In genomic region chr2:75710577-75711253, GRCh38 we compare ENCODE assay signal across 1 cellular context.
A peak's percentile ranks its signal among the peaks of the same experiment; 100 is the strongest.
TF ChIP-seq lines count a peak whose summit lies in the region.

GCFC2 (minus strand) TSS chr2:75710915; CDS start chr2:75710855, 60 bp downstream.

TF ChIP-seq in HepG2, 621 proteins besides CTCF, POLR2A, EP300 and RAD21 (continued from another document and continues in another):
- TF ChIP-seq RELA (CRISPR knock-in tag; IDR thresholded peaks at IDR 0.05) (peak; percentile 21; the same call in 1 of the 2 replicates), USF2 (IDR thresholded peaks at IDR 0.05; ENCODE audit: low read depth, low read length) (no peak), USF2 (CRISPR knock-in tag; IDR thresholded peaks at IDR 0.05; ENCODE audit: borderline replicate concordance) (peak; percentile 63; the same call in 1 of the 2 replicates), ZBTB1 (CRISPR knock-in tag; IDR thresholded peaks at IDR 0.05; ENCODE audit: borderline replicate concordance) (peak; percentile 90; the same call in 1 of the 2 replicates), ZBTB7B (CRISPR knock-in tag; IDR thresholded peaks at IDR 0.05) (peak; percentile 89; the same call in 1 of the 2 replicates), ELF3 (CRISPR knock-in tag; IDR thresholded peaks at IDR 0.05) (peak; percentile 91), MXD1 (CRISPR knock-in tag; IDR thresholded peaks at IDR 0.05) (peak; percentile 100), MAF1 (CRISPR knock-in tag; IDR thresholded peaks at IDR 0.05; ENCODE audit: borderline replicate concordance) (peak; percentile 95), ZZZ3 (CRISPR knock-in tag; IDR thresholded peaks at IDR 0.05; ENCODE audit: borderline replicate concordance) (peak; percentile 85; the same call in 1 of the 2 replicates), ZC3H13 (CRISPR knock-in tag; IDR thresholded peaks at IDR 0.05) (peak; percentile 99), PHF8 (CRISPR knock-in tag; IDR thresholded peaks at IDR 0.05) (peak; percentile 98), RORA (CRISPR knock-in tag; IDR thresholded peaks at IDR 0.05) (peak; percentile 96; the same call in 1 of the 2 replicates), CREB3 (CRISPR knock-in tag; IDR thresholded peaks at IDR 0.05) (peak; percentile 100), SYNCRIP (IDR thresholded peaks at IDR 0.05; ENCODE audit: insufficient read depth, low read depth, low read length) (no peak), ZBTB26 (CRISPR knock-in tag; IDR thresholded peaks at IDR 0.05; ENCODE audit: borderline replicate concordance) (peak; percentile 99), ZNF333 (CRISPR knock-in tag; IDR thresholded peaks at IDR 0.05; ENCODE audit: borderline replicate concordance) (peak; percentile 90), KDM2A (CRISPR knock-in tag; IDR thresholded peaks at IDR 0.05; ENCODE audit: borderline replicate concordance, low read depth) (peak; percentile 96), ZNF101 (CRISPR knock-in tag; IDR thresholded peaks at IDR 0.05; ENCODE audit: borderline replicate concordance, low read depth) (peak; percentile 99), EED (CRISPR knock-in tag; IDR thresholded peaks at IDR 0.05) (peak; percentile 100), ZBTB10 (CRISPR knock-in tag; IDR thresholded peaks at IDR 0.05; ENCODE audit: borderline replicate concordance) (peak; percentile 98), ISX (CRISPR knock-in tag; conservative IDR thresholded peaks at IDR 0.05) (peak; percentile 99), SAFB2 (CRISPR knock-in tag; IDR thresholded peaks at IDR 0.05; ENCODE audit: borderline replicate concordance, low read depth) (peak; percentile 100), NR2C2 (CRISPR knock-in tag; IDR thresholded peaks at IDR 0.05; ENCODE audit: borderline replicate concordance) (peak; percentile 82), ZNF746 (CRISPR knock-in tag; IDR thresholded peaks at IDR 0.05) (peak; percentile 97), ZNF567 (CRISPR knock-in tag; IDR thresholded peaks at IDR 0.05; ENCODE audit: borderline replicate concordance) (peak; percentile 87), ZNF317 (CRISPR knock-in tag; IDR thresholded peaks at IDR 0.05) (peak; percentile 94), SMARCC2 (IDR thresholded peaks at IDR 0.05) (no peak), ARID5B (CRISPR knock-in tag; IDR thresholded peaks at IDR 0.05) (peak; percentile 89), SKIL (CRISPR knock-in tag; IDR thresholded peaks at IDR 0.05; ENCODE audit: borderline replicate concordance) (peak; percentile 93), SMARCE1 (IDR thresholded peaks at IDR 0.05; ENCODE audit: borderline replicate concordance) (no peak), PRMT3 (CRISPR knock-in tag; IDR thresholded peaks at IDR 0.05; ENCODE audit: borderline replicate concordance, low read depth) (peak; percentile 99), TOPORS (CRISPR knock-in tag; IDR thresholded peaks at IDR 0.05) (peak; percentile 100), PRDM15 (CRISPR knock-in tag; IDR thresholded peaks at IDR 0.05) (peak; percentile 87), MAX (IDR thresholded peaks at IDR 0.05) (peak; percentile 99), TAF1 (CRISPR knock-in tag; IDR thresholded peaks at IDR 0.05) (peak; percentile 95), NFE2 (CRISPR knock-in tag; IDR thresholded peaks at IDR 0.05) (peak; percentile 46; the same call in 1 of the 2 replicates), NR3C1 (CRISPR knock-in tag; IDR thresholded peaks at IDR 0.05) (peak; percentile 74; the same call in 1 of the 2 replicates), PITX1 (CRISPR knock-in tag; IDR thresholded peaks at IDR 0.05) (no peak; the same call in none of the 2 replicates), ZNF7 (CRISPR knock-in tag; IDR thresholded peaks at IDR 0.05) (peak; percentile 69; the same call in 1 of the 2 replicates), ZNF639 (CRISPR knock-in tag; conservative IDR thresholded peaks at IDR 0.05) (peak; percentile 93; the same call in 1 of the 2 replicates), ZNF839 (CRISPR knock-in tag; IDR thresholded peaks at IDR 0.05; ENCODE audit: borderline replicate concordance) (peak; percentile 99), SP140L (CRISPR knock-in tag; IDR thresholded peaks at IDR 0.05; ENCODE audit: borderline replicate concordance) (peak; percentile 98; the same call in 1 of the 2 replicates)
